ENCODE assay signal across 26 cellular contexts in genomic region chr17:73727941-73728340, GRCh38.
DNase-seq lines count a peak whose midpoint lies in the region; ATAC-seq, FAIRE-seq and TF ChIP-seq lines count a peak whose summit lies in the region.
"Had no signal": no experiment of that assay in that cellular context is flagged by ENCODE, and none has a peak within 500 bp of the region (broad histone marks: within the 10 kb centered on the region; RNA-seq: fewer than 3 reads in every experiment).

No MANE protein-coding gene starts in this region.

- H3K79me2 ChIP-seq in K562 (ENCODE audit: control insufficient read depth, insufficient read depth, low read length) = no peaks in the 10 kb centered on the region

- no TSS peak for BruUV-seq in K562 (replicated peaks; lab: Mats Ljungman, UMichigan)

- H3K27ac Mint-ChIP-seq in nephron progenitor cell = peak overlapping the region; percentile 29
- H3K27ac Mint-ChIP-seq: CD4-positive, alpha-beta memory T cell; CD4-positive, CD25-positive, alpha-beta regulatory T cell had no signal

- whole genome bisulfite sequencing in K562 (ENCODE audit: insufficient coverage, low coverage, missing lambda C conversion rate) = 0% methylated on average over 8 of the region's 8 CpGs

- peaks cover 24% of the 10 kb centered on the region for H3K9me3 Mint-ChIP-seq in nephron progenitor cell

- no peak overlapping the region for H3K4me2 ChIP-seq in K562 (ENCODE audit: insufficient read depth, low read length)
- H3K4me2 ChIP-seq: BLaER1 had no signal

- H3K27me3 Mint-ChIP-seq in nephron progenitor cell (ENCODE audit: low read depth, poor library complexity) = peaks cover 32% of the 10 kb centered on the region

- H3K36me3 ChIP-seq in K562 (ENCODE audit: control insufficient read depth, insufficient read depth, low read length) = no peaks in the 10 kb centered on the region
- H3K36me3 ChIP-seq: BE2C, BLaER1 had no signal

- H3K4me1 ChIP-seq in K562 (replicated peaks in 1 of 2; ENCODE audit: control insufficient read depth in 2 of 2, insufficient read depth in 2 of 2, low read length in 2 of 2) = no peaks in the 10 kb centered on the region

- TF ChIP-seq EP300 in K562 (IDR thresholded peaks at IDR 0.05; ENCODE audit: low read length) = no peak

- ATAC-seq in K562 (no peak), GM21390 (IDR thresholded peaks at IDR 0.05; ENCODE audit: unreplicated experiment) (no peak)
- ATAC-seq: GM12878 had no signal

- no peak overlapping the region for H2AFZ ChIP-seq in K562 (ENCODE audit: low read depth, low read length)

- no peaks in the 10 kb centered on the region for H3K9me3 ChIP-seq in K562 (replicated peaks; ENCODE audit: control insufficient read depth, insufficient read depth, low read depth, low read length)
- H3K9me3 ChIP-seq: BE2C had no signal

- no peak for TF ChIP-seq RAD21 in K562 (CRISPR knock-in tag; conservative IDR thresholded peaks at IDR 0.05 in 1 of 2, IDR thresholded peaks at IDR 0.05 in 1 of 2)

- no peak for FAIRE-seq in K562 (lab: Jason Lieb, UNC)
- FAIRE-seq: A204.1, GM12878, GM12892, GM19239 had no signal

- POLR2A ChIA-PET in K562 (lab: Yijun Ruan, JAX) = no interaction called here

- CTCF ChIA-PET in K562 (lab: Yijun Ruan, JAX; ENCODE audit: low intra/inter-chr PET ratio) = interaction anchor here (0.6 kb wide), 1 partner anchor 108 kb away, joined by 3 read pairs; no protein-coding TSS in a partner anchor

- H3K9me1 ChIP-seq in K562 (ENCODE audit: control insufficient read depth, insufficient read depth, low read length) = no peaks in the 10 kb centered on the region

- TF ChIP-seq CTCF in K562 (IDR thresholded peaks at IDR 0.05 in 2 of 3, conservative IDR thresholded peaks at IDR 0.05 in 1 of 3; ENCODE audit: insufficient read depth in 2 of 3, low read depth in 1 of 3, low read length in 3 of 3) = no peak
- TF ChIP-seq CTCF in nephron progenitor cell (IDR thresholded peaks at IDR 0.05) = no peak

- no peaks in the 10 kb centered on the region for H3K4me1 Mint-ChIP-seq in nephron progenitor cell

- no peak overlapping the region for H3K4me3 Mint-ChIP-seq in nephron progenitor cell
- H3K4me3 Mint-ChIP-seq: CD14-positive monocyte; CD4-positive, alpha-beta memory T cell; CD4-positive, CD25-positive, alpha-beta regulatory T cell; CD8-positive, alpha-beta memory T cell had no signal

- no peaks in the 10 kb centered on the region for H4K20me1 ChIP-seq in K562 (replicated peaks; ENCODE audit: control insufficient read depth, insufficient read depth, low read length)
- H4K20me1 ChIP-seq: BLaER1 had no signal

- no peaks in the 10 kb centered on the region for H3K36me3 Mint-ChIP-seq in nephron progenitor cell (ENCODE audit: low read depth)
- H3K36me3 Mint-ChIP-seq: CD4-positive, alpha-beta memory T cell had no signal

- no peak overlapping the region for H3K27ac ChIP-seq in K562 (ENCODE audit: extremely low read depth, low read depth, low read length)
- H3K27ac ChIP-seq: BLaER1 had no signal

- H3K9ac ChIP-seq in K562 (ENCODE audit: insufficient read depth in 1 of 2, low read depth in 2 of 2, low read length in 2 of 2) = no peak overlapping the region
- H3K9ac ChIP-seq: BLaER1 had no signal

- H3K4me3 ChIP-seq in K562 = no peak overlapping the region
- H3K4me3 ChIP-seq: BLaER1, GM12878 had no signal

- DNase-seq in K562 (ENCODE audit: extremely low read depth in 1 of 4, low spot score in 3 of 4) (no peak), nephron progenitor cell (no peak), amniotic stem cell (lab: John Stamatoyannopoulos, UW) (no peak), dermis blood vessel endothelial cell (no peak)
- DNase-seq: 8988T; ACHN; BE2C; C1 segment of cervical spinal cord; CD4-positive, alpha-beta memory T cell; CD4-positive, CD25-positive, alpha-beta regulatory T cell; CD8-positive, alpha-beta memory T cell; COR-L47; DMS 273 treated with DMSO at 0.1 percent for 48 hours; DMS153; DMS53; DMS79; DND-41; EL; GDM1 had no signal

- TF ChIP-seq POLR2A in K562 (conservative IDR thresholded peaks at IDR 0.05) = no peak

- intact Hi-C loops in K562 (cut with micrococcal nuclease) = no loop called here

- peaks cover 0 to 10% of the 10 kb centered on the region in 2 experiments; a peak in 1 of 5 replicates for H3K27me3 ChIP-seq in K562 (ENCODE audit: control insufficient read depth in 2 of 2, insufficient read depth in 2 of 2, low read length in 2 of 2)
- H3K27me3 ChIP-seq: BE2C, BLaER1 had no signal

- in situ Hi-C loops in K562 (cut with MboI) = no loop called here

TF ChIP-seq in K562, 482 proteins besides CTCF, POLR2A, EP300 and RAD21:
- TF ChIP-seq ZNF134 (CRISPR knock-in tag; conservative IDR thresholded peaks at IDR 0.05) (0 out of 2 replicates have a peak, but pooled peaks have one; percentile 32), ETV5 (CRISPR knock-in tag; IDR thresholded peaks at IDR 0.05; ENCODE audit: low read depth) (no peak)
